ENCODE assay signal across 12 cellular contexts in the genomic region with DNA sequence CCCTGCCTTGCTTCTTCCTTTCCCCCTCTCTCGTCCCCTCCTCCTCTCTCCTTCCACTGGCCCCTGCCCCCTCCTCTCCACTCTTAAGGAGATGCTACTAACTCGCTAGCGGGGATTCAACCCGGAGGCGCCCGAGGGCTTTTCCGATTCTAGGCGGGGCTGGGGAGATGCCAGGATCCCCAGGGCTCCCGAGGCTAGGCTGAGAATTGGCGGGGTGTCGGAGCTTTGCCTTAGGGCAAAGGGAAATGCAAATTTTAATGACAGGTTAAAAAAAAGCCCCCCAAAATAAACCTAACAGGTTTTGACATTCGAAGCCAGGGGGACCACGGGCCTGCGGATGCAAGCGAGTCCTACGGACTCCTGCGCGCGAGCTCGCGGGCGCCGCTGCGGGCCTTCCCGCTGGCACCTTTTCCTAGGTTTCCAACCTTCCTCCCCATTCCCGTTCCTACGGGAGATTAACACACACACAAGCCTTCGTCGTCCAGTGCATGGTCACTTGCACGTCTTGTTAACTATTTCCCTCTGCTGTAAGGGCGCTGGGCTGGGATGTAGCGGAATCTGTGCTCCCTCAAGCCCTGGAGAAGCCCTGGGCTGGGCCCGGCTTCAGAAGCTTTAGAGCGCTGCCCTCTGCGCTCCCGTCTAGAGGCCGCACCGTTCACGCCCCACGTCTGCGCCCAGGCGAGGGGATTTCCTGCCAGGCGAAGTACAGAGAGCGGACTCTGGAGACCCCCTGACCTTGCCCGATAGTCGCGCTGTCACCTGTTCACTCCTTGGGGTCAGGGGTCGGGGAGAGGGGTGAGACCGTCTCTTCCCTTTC. TPM values are rescaled to one million over a fixed set of nuclear protein-coding genes. Genes with fewer than 3 reads are reported as not detected.
DNase-seq lines count a peak whose midpoint lies in the region; ATAC-seq and TF ChIP-seq lines count a peak whose summit lies in the region.
"Had no signal": no experiment of that assay in that cellular context is flagged by ENCODE, and none has a peak within 500 bp of the region (broad histone marks: within the 10 kb centered on the region; RNA-seq: fewer than 3 reads in every experiment).

No MANE protein-coding gene starts in this region.

- H3K36me3 ChIP-seq in BJ (ENCODE audit: control insufficient read depth, insufficient read depth, low read length) (no peaks in the 10 kb centered on the region), OCI-LY7 (ENCODE audit: insufficient read depth, low read length) (no peaks in the 10 kb centered on the region)
- H3K36me3 ChIP-seq: neutrophil had no signal

- H3K4me2 ChIP-seq in OCI-LY7 (ENCODE audit: low read length): no peak overlapping the region

- peak overlapping the region; percentile 47 for H3K4me3 ChIP-seq in BJ (ENCODE audit: low read depth, low read length)
- no peak overlapping the region for H3K4me3 ChIP-seq in OCI-LY7 (ENCODE audit: low read depth, low read length, poor library complexity, severe bottlenecking)

- H3K9me2 ChIP-seq in OCI-LY7 (ENCODE audit: insufficient read depth, low read length): no peaks in the 10 kb centered on the region

- H3K27ac ChIP-seq in OCI-LY7 (ENCODE audit: low read depth, low read length, poor library complexity, severe bottlenecking): no peak overlapping the region
- H3K27ac ChIP-seq: neutrophil had no signal

- H3K9me3 ChIP-seq in OCI-LY7 (ENCODE audit: low read length): no peaks in the 10 kb centered on the region
- H3K9me3 ChIP-seq: neutrophil had no signal

- no peaks in the 10 kb centered on the region for H3K9me3 Mint-ChIP-seq in WTC11
- H3K9me3 Mint-ChIP-seq in naive thymus-derived CD8-positive, alpha-beta T cell: no peaks in the 10 kb centered on the region
- H3K9me3 Mint-ChIP-seq: activated T-cell treated with anti-CD3 and anti-CD28 coated beads, Interleukin-2, amount 50 U/mL, for 4 hours; stimulated activated naive CD8-positive, alpha-beta T cell treated with anti-CD3 and anti-CD28 coated beads, Interleukin-15, Interleukin-2, amounts not matched to agents 100 ng/mL and 50 ng/mL, for 24 hours had no signal

- no TSS peak for BruUV-seq in OCI-LY7 (replicated peaks; lab: Mats Ljungman, UMichigan)

- H3K27me3 ChIP-seq in BJ (ENCODE audit: control insufficient read depth, insufficient read depth, low read length): peaks cover 31% of the 10 kb centered on the region

- DNase-seq in DMS79 treated with DMSO at 0.1 percent for 48 hours (lab: John Stamatoyannopoulos, UW): peak; percentile 34
- DNase-seq in DMS79 (lab: John Stamatoyannopoulos, UW): no peak
- no peak for DNase-seq in BJ (ENCODE audit: low read depth)
- DNase-seq in WTC11 (ENCODE audit: low spot score): peak; percentile 78
- no peak for DNase-seq in naive thymus-derived CD8-positive, alpha-beta T cell
- DNase-seq in OCI-LY7 (ENCODE audit: low spot score): no peak
- no peak for DNase-seq in NCI-H446 treated with DMSO at 0.1 percent for 48 hours (lab: John Stamatoyannopoulos, UW)
- no peak for DNase-seq in activated naive CD4-positive, alpha-beta T cell treated with Interleukin-2 at 50 U/mL for 16 hours
- DNase-seq: activated T-cell treated with anti-CD3 and anti-CD28 coated beads, Interleukin-2, amount 50 U/mL, for 4 hours had no signal

- H3K36me3 Mint-ChIP-seq in WTC11: peaks cover 4% of the 10 kb centered on the region
- H3K36me3 Mint-ChIP-seq in naive thymus-derived CD8-positive, alpha-beta T cell: peaks cover 0 to 4% (median 4%) of the 10 kb centered on the region in 3 donors

- no peaks in the 10 kb centered on the region for H4K20me1 ChIP-seq in OCI-LY7 (ENCODE audit: insufficient read depth, low read length)

- CTCF ChIA-PET in BJ (lab: Yijun Ruan, JAX): interaction anchor here (0.7 to 1.3 kb wide), 3 partner anchors 25 to 201 kb away, joined by 3 to 4 read pairs (median 4); no protein-coding TSS in a partner anchor
- CTCF ChIA-PET in WTC11 (lab: Charles Lee): interaction anchor here (0.6 to 1.1 kb wide), 4 partner anchors 11 to 421 kb away, joined by 3 to 4 read pairs (median 3); no protein-coding TSS in a partner anchor
- CTCF ChIA-PET in OCI-LY7 (lab: Charles Lee; ENCODE audit: unreplicated experiment): no interaction called here

- H3K4me3 Mint-ChIP-seq in WTC11: peak overlapping the region; percentile 60
- peak overlapping the region in 6 of 10 donors; percentile 42 to 73 (median 52) for H3K4me3 Mint-ChIP-seq in naive thymus-derived CD8-positive, alpha-beta T cell
- H3K4me3 Mint-ChIP-seq: activated T-cell treated with anti-CD3 and anti-CD28 coated beads, Interleukin-2, amount 50 U/mL, for 4 hours; stimulated activated naive CD8-positive, alpha-beta T cell treated with anti-CD3 and anti-CD28 coated beads, Interleukin-15, Interleukin-2, amounts not matched to agents 100 ng/mL and 50 ng/mL, for 24 hours had no signal

- no peak overlapping the region for H2AFZ ChIP-seq in OCI-LY7 (ENCODE audit: low read length)

- no peaks in the 10 kb centered on the region for H3K79me2 ChIP-seq in OCI-LY7 (ENCODE audit: insufficient read depth, low read depth, low read length)

- no peak overlapping the region for H3K27ac Mint-ChIP-seq in WTC11
- no peak overlapping the region for H3K27ac Mint-ChIP-seq in naive thymus-derived CD8-positive, alpha-beta T cell
- H3K27ac Mint-ChIP-seq: stimulated activated naive CD8-positive, alpha-beta T cell treated with anti-CD3 and anti-CD28 coated beads, Interleukin-15, Interleukin-2, amounts not matched to agents 100 ng/mL and 50 ng/mL, for 24 hours had no signal

- ATAC-seq in WTC11: peak; percentile 24
- no peak for ATAC-seq in naive thymus-derived CD8-positive, alpha-beta T cell

- H3K4me1 ChIP-seq in OCI-LY7 (ENCODE audit: insufficient read depth, low read length, poor library complexity, severe bottlenecking): no peaks in the 10 kb centered on the region

- intact Hi-C loops in OCI-LY7 (cut with micrococcal nuclease; ENCODE audit: unreplicated experiment): no loop called here

- no peak for TF ChIP-seq CTCF in BJ (IDR thresholded peaks at IDR 0.05; ENCODE audit: insufficient read depth, low read depth, low read length)
- no peak for TF ChIP-seq CTCF in WTC11 (IDR thresholded peaks at IDR 0.05)
- no peak for TF ChIP-seq CTCF in OCI-LY7 (conservative IDR thresholded peaks at IDR 0.05; ENCODE audit: low read length)

- POLR2A ChIA-PET in BJ (lab: Charles Lee) (no interaction called here), WTC11 (lab: Charles Lee) (interaction anchor here (0.7 to 0.9 kb wide), 2 partner anchors 50 to 206 kb away, joined by 3 read pairs; no protein-coding TSS in a partner anchor), OCI-LY7 (lab: Charles Lee) (no interaction called here)
- POLR2A ChIA-PET in naive thymus-derived CD8-positive, alpha-beta T cell (lab: Charles Lee): no interaction called here

- peaks cover 100% of the 10 kb centered on the region for H3K27me3 Mint-ChIP-seq in WTC11 (ENCODE audit: low read depth)
- peaks cover 41 to 93% (median 73%) of the 10 kb centered on the region in 5 donors for H3K27me3 Mint-ChIP-seq in naive thymus-derived CD8-positive, alpha-beta T cell

- H3K4me1 Mint-ChIP-seq in WTC11: peaks cover 58% of the 10 kb centered on the region
- peaks cover 3 to 28% (median 23%) of the 10 kb centered on the region in 4 donors for H3K4me1 Mint-ChIP-seq in naive thymus-derived CD8-positive, alpha-beta T cell

TF ChIP-seq in WTC11, 78 proteins besides CTCF, POLR2A, EP300 and RAD21 (continues in another document):
- TF ChIP-seq, protein P1, sequence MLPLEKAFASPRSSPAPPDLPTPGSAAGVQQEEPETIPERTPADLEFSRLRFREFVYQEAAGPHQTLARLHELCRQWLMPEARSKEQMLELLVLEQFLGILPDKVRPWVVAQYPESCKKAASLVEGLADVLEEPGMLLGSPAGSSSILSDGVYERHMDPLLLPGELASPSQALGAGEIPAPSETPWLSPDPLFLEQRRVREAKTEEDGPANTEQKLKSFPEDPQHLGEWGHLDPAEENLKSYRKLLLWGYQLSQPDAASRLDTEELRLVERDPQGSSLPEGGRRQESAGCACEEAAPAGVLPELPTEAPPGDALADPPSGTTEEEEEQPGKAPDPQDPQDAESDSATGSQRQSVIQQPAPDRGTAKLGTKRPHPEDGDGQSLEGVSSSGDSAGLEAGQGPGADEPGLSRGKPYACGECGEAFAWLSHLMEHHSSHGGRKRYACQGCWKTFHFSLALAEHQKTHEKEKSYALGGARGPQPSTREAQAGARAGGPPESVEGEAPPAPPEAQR (CRISPR knock-in tag; IDR thresholded peaks at IDR 0.05): no peak
- TF ChIP-seq ZNF396 (CRISPR knock-in tag; IDR thresholded peaks at IDR 0.05; ENCODE audit: borderline replicate concordance) (no peak), NR1H2 (CRISPR knock-in tag; IDR thresholded peaks at IDR 0.05) (no peak), HMGA2 (CRISPR knock-in tag; IDR thresholded peaks at IDR 0.05) (no peak), ZNF138 (CRISPR knock-in tag; conservative IDR thresholded peaks at IDR 0.05) (no peak), OVOL2 (CRISPR knock-in tag; IDR thresholded peaks at IDR 0.05; ENCODE audit: borderline replicate concordance) (no peak), TEAD1 (CRISPR knock-in tag; IDR thresholded peaks at IDR 0.05) (no peak), SP1 (CRISPR knock-in tag; conservative IDR thresholded peaks at IDR 0.05) (no peak)

RNA-seq across cellular contexts. Expression of gene ALX4, which starts 0.7 kb away (rescaled TPM):
- 1.3 and 2.2 TPM in 2 replicates for polyA plus RNA-seq in BJ (2011; rRNA removed)
- 2.2 and 2.6 TPM in 2 replicates for polyA minus RNA-seq in BJ (2011; rRNA and poly(A)+ RNA removed)
- total RNA-seq in WTC11 (2021): not detected in 3 replicates
- total RNA-seq in naive thymus-derived CD8-positive, alpha-beta T cell: not detected
- polyA plus RNA-seq in naive thymus-derived CD8-positive, alpha-beta T cell: not detected
- not detected in 2 replicates for total RNA-seq in OCI-LY7 (2014; rRNA removed; shearing (Covaris generic))
- not detected in 2 replicates for total RNA-seq in OCI-LY7 (2022)
- total RNA-seq: activated T-cell treated with anti-CD3 and anti-CD28 coated beads, Interleukin-2, amount 50 U/mL, for 4 hours; fibroblast of lung had no signal
- polyA plus RNA-seq: fibroblast of lung had no signal

Comparison
In these comparisons a context has a peak if more than half of its experiments do, and no peak if none do; other contexts are left out.
1. DNase-seq: peak in DMS79 treated with DMSO at 0.1 percent for 48 hours (single experiment) and WTC11 (single experiment); none in DMS79 (single experiment), BJ (single experiment), naive thymus-derived CD8-positive, alpha-beta T cell (0 of 10), OCI-LY7 (single experiment), NCI-H446 treated with DMSO at 0.1 percent for 48 hours (single experiment) and activated naive CD4-positive, alpha-beta T cell treated with Interleukin-2 at 50 U/mL for 16 hours (single experiment).